ENCODE assay signal across 18 cellular contexts in the genomic region with DNA sequence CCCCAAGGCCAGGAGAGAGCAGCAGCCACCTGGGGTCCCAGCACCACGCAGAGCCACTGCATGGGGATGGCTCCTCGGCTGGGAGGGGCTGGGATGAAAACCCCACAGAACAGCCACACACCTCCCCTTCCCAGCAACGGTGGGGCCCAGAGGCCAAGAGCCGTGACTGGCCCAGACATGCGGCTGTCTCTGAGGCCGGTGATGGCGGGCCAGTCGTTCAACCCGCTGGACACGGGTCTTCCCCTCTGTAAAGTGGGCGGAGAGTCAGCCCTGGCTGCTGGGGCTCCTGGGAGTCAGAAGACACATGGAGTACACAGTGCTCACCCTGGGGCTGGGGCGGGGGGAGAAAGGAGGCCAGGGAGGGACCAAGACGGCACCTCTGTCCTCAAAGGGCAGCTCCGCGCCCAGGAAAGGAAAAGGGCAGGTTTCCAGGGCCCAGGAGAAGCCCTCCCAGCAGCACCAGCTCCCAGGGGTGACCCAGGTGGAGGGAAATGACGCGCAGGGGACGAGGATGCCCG. TPM values are rescaled to one million over a fixed set of nuclear protein-coding genes. Genes with fewer than 3 reads are reported as not detected.
A peak's percentile ranks its signal among the peaks of the same experiment; 100 is the strongest.
DNase-seq lines count a peak whose midpoint lies in the region; ATAC-seq, FAIRE-seq and TF ChIP-seq lines count a peak whose summit lies in the region.
"Had no signal": no experiment of that assay in that cellular context is flagged by ENCODE, and none has a peak within 500 bp of the region (broad histone marks: within the 10 kb centered on the region; RNA-seq: fewer than 3 reads in every experiment).

No MANE protein-coding gene starts in this region.

- no peak overlapping the region for H3K4me3 ChIP-seq in right atrium auricular region
- no peak overlapping the region for H3K4me3 ChIP-seq in K562
- H3K4me3 ChIP-seq: lung had no signal

- no peaks in the 10 kb centered on the region for H3K9me1 ChIP-seq in K562 (ENCODE audit: control insufficient read depth, insufficient read depth, low read length)

- no peak for TF ChIP-seq POLR2A in K562 (conservative IDR thresholded peaks at IDR 0.05)

- peak overlapping the region; percentile 40 for H3K4me2 ChIP-seq in K562 (ENCODE audit: insufficient read depth, low read length)

- no TSS peak for BruUV-seq in K562 (replicated peaks; lab: Mats Ljungman, UMichigan)

- no peak for FAIRE-seq in K562 (lab: Jason Lieb, UNC)
- FAIRE-seq in D721Med (lab: Jason Lieb, UNC) = no peak
- FAIRE-seq: HTR-8/SVneo, small intestine, TTC549 had no signal

- POLR2A ChIA-PET in K562 (lab: Yijun Ruan, JAX) = no interaction called here

- ATAC-seq in left ventricle myocardium superior (no peak), K562 (peak; percentile 78), GM18867 (IDR thresholded peaks at IDR 0.05; ENCODE audit: unreplicated experiment) (no peak)
- peak; percentile 11 for ATAC-seq in stimulated activated naive CD8-positive, alpha-beta T cell treated with anti-CD3 and anti-CD28 coated beads, Interleukin-15, Interleukin-2, amounts not matched to agents 100 U/mL and 50 U/mL, for 24 hours

- CTCF ChIA-PET in K562 (lab: Yijun Ruan, JAX; ENCODE audit: low intra/inter-chr PET ratio) = no interaction called here

- no peak for TF ChIP-seq EP300 in K562 (IDR thresholded peaks at IDR 0.05; ENCODE audit: low read length)

- H3K4me1 ChIP-seq in right atrium auricular region = no peaks in the 10 kb centered on the region
- peaks cover 5 to 62% of the 10 kb centered on the region in 2 experiments; a peak in 3 of 5 replicates for H3K4me1 ChIP-seq in K562 (replicated peaks in 1 of 2; ENCODE audit: control insufficient read depth in 2 of 2, insufficient read depth in 2 of 2, low read length in 2 of 2)

- no peaks in the 10 kb centered on the region; the same call in none of the 2 replicates for H4K20me1 ChIP-seq in K562 (replicated peaks; ENCODE audit: control insufficient read depth, insufficient read depth, low read length)

- TF ChIP-seq RAD21 in K562 (CRISPR knock-in tag; conservative IDR thresholded peaks at IDR 0.05 in 1 of 2, IDR thresholded peaks at IDR 0.05 in 1 of 2) = no peak

- no peaks in the 10 kb centered on the region for H3K9me3 ChIP-seq in right atrium auricular region
- peaks cover 12% of the 10 kb centered on the region; the same call in 1 of the 2 replicates for H3K9me3 ChIP-seq in K562 (replicated peaks; ENCODE audit: control insufficient read depth, insufficient read depth, low read depth, low read length)

- TF ChIP-seq CTCF in right atrium auricular region (IDR thresholded peaks at IDR 0.05) (no peak), K562 (IDR thresholded peaks at IDR 0.05 in 2 of 3, conservative IDR thresholded peaks at IDR 0.05 in 1 of 3; ENCODE audit: insufficient read depth in 2 of 3, low read depth in 1 of 3, low read length in 3 of 3) (no peak), D721Med (IDR thresholded peaks at IDR 0.05; ENCODE audit: insufficient read depth, missing control alignments) (no peak)

- H3K27me3 ChIP-seq in right atrium auricular region = no peaks in the 10 kb centered on the region
- peaks cover 5 to 36% of the 10 kb centered on the region in 2 experiments; a peak in 4 of 5 replicates for H3K27me3 ChIP-seq in K562 (ENCODE audit: control insufficient read depth in 2 of 2, insufficient read depth in 2 of 2, low read length in 2 of 2)

- H3K9ac ChIP-seq in K562 (ENCODE audit: insufficient read depth in 1 of 2, low read depth in 2 of 2, low read length in 2 of 2) = 0 out of 4 replicates have a peak overlapping the region, but pooled peaks of 1 of the 2 experiments have one; percentile 21

- no peaks in the 10 kb centered on the region for H3K79me2 ChIP-seq in K562 (ENCODE audit: control insufficient read depth, insufficient read depth, low read length)

- H3K36me3 ChIP-seq in right atrium auricular region (no peaks in the 10 kb centered on the region), K562 (ENCODE audit: control insufficient read depth, insufficient read depth, low read length) (no peaks in the 10 kb centered on the region; the same call in 2 of the 3 replicates)

- DNase-seq in left ventricle myocardium superior = peak; percentile 19
- no peak for DNase-seq in right atrium auricular region (ENCODE audit: low spot score)
- DNase-seq in NAMALWA (ENCODE audit: low spot score) = peak; percentile 53
- peak; percentile 44 to 58 (median 48) for DNase-seq in K562 (ENCODE audit: extremely low read depth in 1 of 4, low spot score in 3 of 4)
- no peak for DNase-seq in stimulated activated naive CD8-positive, alpha-beta T cell treated with anti-CD3 and anti-CD28 coated beads, Interleukin-15, Interleukin-2, amounts not matched to agents 100 U/mL and 50 U/mL, for 24 hours
- DNase-seq in substantia nigra (lab: John Stamatoyannopoulos, UW) = no peak
- no peak for DNase-seq in D721Med (ENCODE audit: insufficient read length, low spot score)
- DNase-seq: activated CD8-positive, alpha-beta memory T cell treated with anti-CD3 and anti-CD28 coated beads, Interleukin-2, amount 50 U/mL, for 48 hours; NCI-H1105; NCI-H526; nucleus accumbens; SIG-M5; small intestine had no signal

- 3% methylated on average over 16 of the region's 19 CpGs for WGBS in K562 (ENCODE audit: insufficient coverage, low coverage, missing lambda C conversion rate)

- in situ Hi-C loops in K562 (cut with MboI) = no loop called here

- intact Hi-C loops in left ventricle myocardium superior (cut with micrococcal nuclease) (no loop called here), K562 (cut with micrococcal nuclease) (no loop called here)

- H3K27ac ChIP-seq in right atrium auricular region (no peak overlapping the region), K562 (ENCODE audit: extremely low read depth, low read depth, low read length) (no peak overlapping the region), substantia nigra (ENCODE audit: low read depth, low read length, poor library complexity, severe bottlenecking) (no peak overlapping the region)

- H2AFZ ChIP-seq in K562 (ENCODE audit: low read depth, low read length) = peak overlapping the region; percentile 34

RNA-seq across cellular contexts. Expression of gene CCDC187, which starts 2.9 kb away (rescaled TPM):
- not detected for total RNA-seq in left ventricle myocardium superior
- total RNA-seq in right atrium auricular region = not detected
- total RNA-seq in K562 (2011; cell fraction: chromatin; rRNA removed; ENCODE audit: low replicate concordance) = 0.53 TPM in 1 of 2 replicates, not detected in the other
- total RNA-seq in K562 (2011; cell fraction: nucleolus; rRNA removed) = 0.13 and 0.33 TPM in 2 replicates
- total RNA-seq in K562 (2011; cell fraction: nucleoplasm; rRNA removed) = 0.15 and 0.46 TPM in 2 replicates
- total RNA-seq in K562 (2014; rRNA removed) = not detected in 2 replicates
- total RNA-seq in K562 (2014; rRNA removed; fragmentation: Illumina TruSeq; extraction: Trizol) = not detected in 2 replicates
- not detected in 2 replicates for total RNA-seq in K562 (2015; rRNA removed; fragmentation: Illumina TruSeq; extraction: Trizol)
- total RNA-seq in K562 (2021) = 0.02 TPM in 1 of 2 replicates, not detected in the other
- polyA plus RNA-seq in K562 (2011; rRNA removed) = not detected in 2 replicates
- polyA plus RNA-seq in K562 (2011; cell fraction: cytosol; rRNA removed) = 0.07 TPM in 1 of 2 replicates, not detected in the other
- polyA plus RNA-seq in K562 (2011; cell fraction: nucleus; rRNA removed) = 0.01 and 0.40 TPM in 2 replicates
- 0.04 TPM in 1 of 2 replicates, not detected in the other for polyA plus RNA-seq in K562 (2012)
- not detected in 2 replicates for polyA plus RNA-seq in K562 (2014; fragmentation: Illumina TruSeq; extraction: Trizol)
- polyA plus RNA-seq in K562 (2014; fragmentation: Nextera tagmentation; extraction: Ambion mirVana) = not detected
- polyA plus RNA-seq in K562 (2014; rRNA removed) = not detected in 2 replicates
- not detected in 2 replicates for polyA minus RNA-seq in K562 (2011; rRNA and poly(A)+ RNA removed)
- polyA minus RNA-seq in K562 (2011; cell fraction: cytosol; rRNA and poly(A)+ RNA removed) = not detected in 2 replicates
- 0.11 and 0.27 TPM in 2 replicates for polyA minus RNA-seq in K562 (2011; cell fraction: nucleus; rRNA and poly(A)+ RNA removed)
- total RNA-seq: subcutaneous adipose tissue had no signal

RNA-seq across cellular contexts. Expression of gene GPSM1, which starts 20.6 kb away (rescaled TPM):
- 61.7 TPM for total RNA-seq in left ventricle myocardium superior
- total RNA-seq in right atrium auricular region = 10 to 100 TPM; 39.4 to 44.5 TPM
- total RNA-seq in K562 (2011; cell fraction: chromatin; rRNA removed; ENCODE audit: low replicate concordance) = 13.9 and 58.1 TPM in 2 replicates
- total RNA-seq in K562 (2011; cell fraction: nucleolus; rRNA removed) = 30.3 and 36.2 TPM in 2 replicates
- total RNA-seq in K562 (2011; cell fraction: nucleoplasm; rRNA removed) = 16.3 and 19.9 TPM in 2 replicates
- 12.7 and 16.0 TPM in 2 replicates for total RNA-seq in K562 (2014; rRNA removed)
- 0.54 and 0.76 TPM in 2 replicates for total RNA-seq in K562 (2014; rRNA removed; fragmentation: Illumina TruSeq; extraction: Trizol)
- total RNA-seq in K562 (2015; rRNA removed; fragmentation: Illumina TruSeq; extraction: Trizol) = 3.1 and 4.1 TPM in 2 replicates
- total RNA-seq in K562 (2021) = 12.4 and 14.2 TPM in 2 replicates
- polyA plus RNA-seq in K562 (2011; rRNA removed) = 5.4 and 6.7 TPM in 2 replicates
- polyA plus RNA-seq in K562 (2011; cell fraction: cytosol; rRNA removed) = 5.4 and 23.3 TPM in 2 replicates
- 21.3 and 47.7 TPM in 2 replicates for polyA plus RNA-seq in K562 (2011; cell fraction: nucleus; rRNA removed)
- 5.3 and 13.8 TPM in 2 replicates for polyA plus RNA-seq in K562 (2012)
- polyA plus RNA-seq in K562 (2014; fragmentation: Illumina TruSeq; extraction: Trizol) = 1.9 and 5.2 TPM in 2 replicates
- polyA plus RNA-seq in K562 (2014; fragmentation: Nextera tagmentation; extraction: Ambion mirVana) = under 1 TPM; 0.04 to 0.10 TPM
- polyA plus RNA-seq in K562 (2014; rRNA removed) = 9.2 and 10.1 TPM in 2 replicates
- 1.4 and 3.0 TPM in 2 replicates for polyA minus RNA-seq in K562 (2011; rRNA and poly(A)+ RNA removed)
- 7.8 and 9.2 TPM in 2 replicates for polyA minus RNA-seq in K562 (2011; cell fraction: cytosol; rRNA and poly(A)+ RNA removed)
- 12.7 and 13.3 TPM in 2 replicates for polyA minus RNA-seq in K562 (2011; cell fraction: nucleus; rRNA and poly(A)+ RNA removed)

RNA-seq across cellular contexts. Expression of gene DNLZ, which starts 56.8 kb away (rescaled TPM):
- total RNA-seq in left ventricle myocardium superior = 40.2 TPM
- 10 to 100 TPM; 15.4 to 36.6 TPM for total RNA-seq in right atrium auricular region
- total RNA-seq in K562 (2011; cell fraction: chromatin; rRNA removed; ENCODE audit: low replicate concordance) = 3.5 and 12.0 TPM in 2 replicates
- 9.3 and 11.7 TPM in 2 replicates for total RNA-seq in K562 (2011; cell fraction: nucleolus; rRNA removed)
- 3.4 and 4.8 TPM in 2 replicates for total RNA-seq in K562 (2011; cell fraction: nucleoplasm; rRNA removed)
- total RNA-seq in K562 (2014; rRNA removed) = 44.6 and 56.7 TPM in 2 replicates
- total RNA-seq in K562 (2014; rRNA removed; fragmentation: Illumina TruSeq; extraction: Trizol) = 2.2 and 3.4 TPM in 2 replicates
- total RNA-seq in K562 (2015; rRNA removed; fragmentation: Illumina TruSeq; extraction: Trizol) = 10.0 and 10.8 TPM in 2 replicates
- total RNA-seq in K562 (2021) = 25.6 and 25.8 TPM in 2 replicates
- polyA plus RNA-seq in K562 (2011; rRNA removed) = 3.1 and 3.2 TPM in 2 replicates
- polyA plus RNA-seq in K562 (2011; cell fraction: cytosol; rRNA removed) = 7.6 and 27.3 TPM in 2 replicates
- polyA plus RNA-seq in K562 (2011; cell fraction: nucleus; rRNA removed) = 4.2 and 7.4 TPM in 2 replicates
- 8.5 and 15.9 TPM in 2 replicates for polyA plus RNA-seq in K562 (2012)
- 2.2 and 4.2 TPM in 2 replicates for polyA plus RNA-seq in K562 (2014; fragmentation: Illumina TruSeq; extraction: Trizol)
- polyA plus RNA-seq in K562 (2014; fragmentation: Nextera tagmentation; extraction: Ambion mirVana) = under 1 TPM; 0.17 to 0.36 TPM
- polyA plus RNA-seq in K562 (2014; rRNA removed) = 22.1 and 29.8 TPM in 2 replicates
- 0.28 TPM in 1 of 2 replicates, not detected in the other for polyA minus RNA-seq in K562 (2011; rRNA and poly(A)+ RNA removed)
- 2.6 and 3.4 TPM in 2 replicates for polyA minus RNA-seq in K562 (2011; cell fraction: cytosol; rRNA and poly(A)+ RNA removed)
- 2.9 and 3.6 TPM in 2 replicates for polyA minus RNA-seq in K562 (2011; cell fraction: nucleus; rRNA and poly(A)+ RNA removed)

Comparison
In these comparisons a context has a peak if more than half of its experiments do, and no peak if none do; other contexts are left out.
1. DNase-seq: peak in left ventricle myocardium superior (single experiment), NAMALWA (single experiment) and K562 (4 of 4); none in right atrium auricular region (single experiment), stimulated activated naive CD8-positive, alpha-beta T cell treated with anti-CD3 and anti-CD28 coated beads, Interleukin-15, Interleukin-2, amounts not matched to agents 100 U/mL and 50 U/mL, for 24 hours (single experiment), substantia nigra (0 of 49) and D721Med (single experiment).
2. ATAC-seq: peak in K562 (single experiment) and stimulated activated naive CD8-positive, alpha-beta T cell treated with anti-CD3 and anti-CD28 coated beads, Interleukin-15, Interleukin-2, amounts not matched to agents 100 U/mL and 50 U/mL, for 24 hours (single experiment); none in left ventricle myocardium superior (single experiment) and GM18867 (single experiment).